Comparison of ENCODE assay signal across 8 cellular contexts in the genomic region with DNA sequence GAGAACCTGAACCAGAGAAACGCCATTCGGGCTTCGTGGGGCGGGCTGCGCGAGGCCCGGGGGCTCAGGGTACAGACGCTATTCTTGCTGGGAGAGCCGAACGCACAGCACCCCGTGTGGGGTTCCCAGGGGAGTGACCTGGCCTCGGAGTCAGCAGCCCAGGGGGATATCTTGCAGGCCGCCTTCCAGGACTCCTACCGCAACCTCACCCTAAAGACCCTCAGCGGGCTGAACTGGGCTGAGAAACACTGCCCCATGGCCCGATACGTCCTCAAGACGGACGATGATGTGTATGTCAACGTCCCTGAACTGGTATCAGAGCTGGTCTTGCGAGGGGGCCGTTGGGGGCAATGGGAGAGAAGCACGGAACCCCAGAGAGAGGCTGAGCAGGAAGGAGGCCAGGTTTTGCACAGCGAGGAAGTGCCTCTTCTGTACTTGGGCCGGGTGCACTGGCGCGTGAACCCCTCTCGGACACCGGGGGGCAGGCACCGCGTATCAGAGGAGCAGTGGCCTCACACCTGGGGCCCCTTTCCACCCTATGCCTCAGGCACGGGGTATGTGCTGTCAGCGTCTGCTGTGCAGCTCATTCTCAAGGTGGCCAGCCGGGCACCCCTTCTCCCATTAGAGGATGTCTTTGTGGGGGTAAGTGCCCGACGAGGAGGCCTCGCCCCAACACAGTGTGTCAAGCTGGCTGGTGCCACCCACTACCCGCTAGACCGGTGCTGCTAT. TPM values are rescaled to one million over a fixed set of nuclear protein-coding genes. Genes with fewer than 3 reads are reported as not detected.
A peak's percentile ranks its signal among the peaks of the same experiment; 100 is the strongest.
DNase-seq lines count a peak whose midpoint lies in the region; ATAC-seq and TF ChIP-seq lines count a peak whose summit lies in the region.

No MANE protein-coding gene starts in this region.

- no peak overlapping the region for H2AFZ ChIP-seq in OCI-LY3 (ENCODE audit: low read depth, low read length)

- TF ChIP-seq EP300 in suprapubic skin (IDR thresholded peaks at IDR 0.05) = no peak

- H3K4me3 ChIP-seq in OCI-LY3 (ENCODE audit: low read length) (peak overlapping the region; percentile 97), breast epithelium (peak overlapping the region; percentile 58 to 78 (median 71)), left lung (peak overlapping the region; percentile 72 to 76), suprapubic skin (peak overlapping the region; percentile 83)

- H3K4me1 ChIP-seq in OCI-LY3 (ENCODE audit: low read length) = peaks cover 46% of the 10 kb centered on the region
- H3K4me1 ChIP-seq in breast epithelium = peaks cover 0 to 35% of the 10 kb centered on the region in 2 donors
- peaks cover 32 to 71% of the 10 kb centered on the region in 2 donors for H3K4me1 ChIP-seq in left lung
- peaks cover 56% of the 10 kb centered on the region for H3K4me1 ChIP-seq in suprapubic skin

- peak overlapping the region; percentile 81 for H3K9ac ChIP-seq in OCI-LY3 (ENCODE audit: low read length)

- intact Hi-C loops in breast epithelium (cut with DNase I; ENCODE audit: low total_unique reads) = no loop called here
- intact Hi-C loops in left lung (cut with DNase I) = no loop called here

- peak overlapping the region; percentile 89 for H3K4me2 ChIP-seq in OCI-LY3 (ENCODE audit: low read length)

- peaks cover 31% of the 10 kb centered on the region for H3K79me2 ChIP-seq in OCI-LY3 (ENCODE audit: low read length)

- peaks cover 38% of the 10 kb centered on the region for H4K20me1 ChIP-seq in OCI-LY3 (ENCODE audit: insufficient read depth, low read length)

- DNase-seq in DMS 273 (lab: John Stamatoyannopoulos, UW; ENCODE audit: unreplicated experiment) (peak; percentile 65), DMS 273 treated with DMSO at 0.1 percent for 48 hours (lab: John Stamatoyannopoulos, UW) (no peak), breast epithelium (ENCODE audit: low spot score in 2 of 2) (no peak), left lung (no peak), suprapubic skin (ENCODE audit: low spot score in 2 of 2) (peak in 1 of 2 donors; percentile 75), NCI-H2107 treated with DMSO at 0.1 percent for 48 hours (lab: John Stamatoyannopoulos, UW; ENCODE audit: unreplicated experiment) (no peak)

- TF ChIP-seq POLR2A in breast epithelium (IDR thresholded peaks at IDR 0.05) (no peak), suprapubic skin (IDR thresholded peaks at IDR 0.05) (no peak)

- WGBS in suprapubic skin = 48% methylated on average over 19 of the region's 39 CpGs

- H3K36me3 ChIP-seq in OCI-LY3 (replicated peaks; ENCODE audit: low read depth, low read length) = peaks cover 39% of the 10 kb centered on the region
- H3K36me3 ChIP-seq in breast epithelium = no peaks in the 10 kb centered on the region
- H3K36me3 ChIP-seq in left lung = peaks cover 0 to 86% of the 10 kb centered on the region in 2 donors
- peaks cover 60% of the 10 kb centered on the region for H3K36me3 ChIP-seq in suprapubic skin

- TF ChIP-seq CTCF in OCI-LY3 (IDR thresholded peaks at IDR 0.05; ENCODE audit: low read depth, low read length) = no peak
- no peak for TF ChIP-seq CTCF in breast epithelium (IDR thresholded peaks at IDR 0.05)
- no peak for TF ChIP-seq CTCF in left lung (IDR thresholded peaks at IDR 0.05)
- no peak for TF ChIP-seq CTCF in suprapubic skin (IDR thresholded peaks at IDR 0.05)

- H3K9me3 ChIP-seq in OCI-LY3 (ENCODE audit: insufficient read depth, low read length) (no peaks in the 10 kb centered on the region), breast epithelium (no peaks in the 10 kb centered on the region), left lung (no peaks in the 10 kb centered on the region), suprapubic skin (no peaks in the 10 kb centered on the region)

- peak overlapping the region; percentile 89 for H3K27ac ChIP-seq in OCI-LY3 (ENCODE audit: low read length)
- H3K27ac ChIP-seq in breast epithelium = peak overlapping the region; percentile 85 to 86
- H3K27ac ChIP-seq in left lung = peak overlapping the region; percentile 91 to 98
- H3K27ac ChIP-seq in suprapubic skin = peak overlapping the region; percentile 92

- no peaks in the 10 kb centered on the region for H3K27me3 ChIP-seq in OCI-LY3 (ENCODE audit: low read depth, low read length)
- H3K27me3 ChIP-seq in breast epithelium = no peaks in the 10 kb centered on the region
- no peaks in the 10 kb centered on the region for H3K27me3 ChIP-seq in left lung
- H3K27me3 ChIP-seq in suprapubic skin = no peaks in the 10 kb centered on the region

- ATAC-seq in left lung (no peak), GM21447 (IDR thresholded peaks at IDR 0.05; ENCODE audit: unreplicated experiment) (no peak)

RNA-seq across cellular contexts. Expression of a gene that starts 0.9 kb away (rescaled TPM):
- total RNA-seq in breast epithelium (10 to 100 TPM in 2 of 3 donors, 1 to 10 TPM in 1; 8.2 to 15.0 (median 11.1) TPM), left lung (10 to 100 TPM; 12.7 to 12.9 TPM), suprapubic skin (10 to 100 TPM; 16.6 to 26.2 (median 18.2) TPM)

RNA-seq across cellular contexts. Expression of a gene that starts 6.0 kb away (rescaled TPM):
- total RNA-seq in breast epithelium (1,000 to 10,000 TPM; 3,121 to 5,317 (median 4,287) TPM), left lung (1,000 to 10,000 TPM; 1,881 to 1,887 TPM), suprapubic skin (1,000 to 10,000 TPM; 2,261 to 4,381 (median 4,042) TPM)

RNA-seq across cellular contexts. Expression of a gene that starts 6.2 kb away (rescaled TPM):
- total RNA-seq in breast epithelium (10 to 100 TPM; 29.4 to 55.6 (median 44.2) TPM), left lung (10 to 100 TPM; 46.2 to 54.2 TPM), suprapubic skin (10 to 100 TPM; 44.4 to 75.1 (median 59.0) TPM)

RNA-seq across cellular contexts. Expression of a gene that starts 11.2 kb away (rescaled TPM):
- total RNA-seq in breast epithelium = 10 to 100 TPM; 48.2 to 75.1 (median 58.8) TPM
- total RNA-seq in left lung = 10 to 100 TPM; 26.6 to 42.0 TPM
- total RNA-seq in suprapubic skin = 10 to 100 TPM; 41.3 to 67.2 (median 50.2) TPM

RNA-seq across cellular contexts. Expression of a gene that starts 11.6 kb away (rescaled TPM):
- total RNA-seq in breast epithelium (10 to 100 TPM; 23.3 to 28.6 (median 26.9) TPM), left lung (10 to 100 TPM; 37.7 to 43.0 TPM), suprapubic skin (10 to 100 TPM; 20.5 to 31.5 (median 22.3) TPM)
